Comparison of ENCODE assay signal across 19 cellular contexts in the genomic region with DNA sequence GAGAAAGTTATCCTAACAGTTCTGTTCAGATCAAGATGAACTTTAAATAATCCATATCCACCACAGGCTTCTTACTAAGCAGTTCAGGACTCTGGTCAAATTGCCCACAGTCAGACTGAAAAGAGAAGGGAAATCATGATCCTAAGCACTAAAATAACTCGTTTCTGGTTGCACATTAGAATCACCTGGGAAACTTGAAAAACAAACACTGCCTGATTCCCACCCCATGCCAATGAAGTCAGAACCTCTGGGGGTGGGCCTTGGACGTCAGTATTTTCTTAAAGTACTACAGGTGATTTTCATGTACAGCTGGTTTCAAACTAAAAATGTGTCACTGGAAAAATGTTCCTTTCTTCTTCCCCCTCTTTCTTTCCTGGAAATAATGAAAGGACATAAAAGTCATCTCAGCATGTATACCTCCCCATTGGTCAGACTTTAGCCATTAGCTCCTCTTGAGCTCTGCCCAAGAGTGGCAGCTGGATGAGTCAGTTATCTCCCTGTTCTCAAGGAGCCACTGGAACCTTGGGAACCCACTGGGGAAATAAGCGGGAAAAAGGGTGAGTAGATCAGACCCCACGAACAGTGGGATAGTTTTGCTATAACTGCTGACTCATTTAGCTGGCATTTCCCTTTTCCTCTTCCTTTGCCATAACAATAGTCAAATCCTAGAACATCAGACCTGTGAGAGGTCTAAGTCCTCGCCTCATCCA.
DNase-seq lines count a peak whose midpoint lies in the region; ATAC-seq, FAIRE-seq and TF ChIP-seq lines count a peak whose summit lies in the region.
"Had no signal": no experiment of that assay in that cellular context is flagged by ENCODE, and none has a peak within 500 bp of the region (broad histone marks: within the 10 kb centered on the region; RNA-seq: fewer than 3 reads in every experiment).

No MANE protein-coding gene starts in this region.

- POLR2A ChIA-PET in A549 (lab: Yijun Ruan, JAX) = no interaction called here

- CTCF ChIA-PET in A549 (lab: Yijun Ruan, JAX) = interaction anchor here (1.0 to 1.9 kb wide), 6 partner anchors 74 to 404 kb away, joined by 3 to 9 read pairs (median 5); partner anchors contain the start of gene IL6

- no peak for TF ChIP-seq EP300 in A549 (IDR thresholded peaks at IDR 0.05)

- TF ChIP-seq CTCF in A549 (IDR thresholded peaks at IDR 0.05) = no peak

- WGBS in A549 (ENCODE audit: missing lambda C conversion rate) = 40% methylated on average over 5 of the region's 5 CpGs

- 0 out of 3 replicates have a peak, but pooled peaks cover 4% of the 10 kb centered on the region for H3K4me1 ChIP-seq in A549
- H3K4me1 ChIP-seq: uterus had no signal

- H3K4me2 ChIP-seq in A549 = no peak overlapping the region

- peak in 1 of 2 experiments; percentile 45; a peak in 3 of 6 replicates for ATAC-seq in A549
- no peak for ATAC-seq in GM21367 (IDR thresholded peaks at IDR 0.05; ENCODE audit: unreplicated experiment)
- ATAC-seq: activated CD8-positive, alpha-beta T cell treated with anti-CD3 and anti-CD28 coated beads for 36 hours; natural killer cell; Panc1 had no signal

- TF ChIP-seq RAD21 in A549 (conservative IDR thresholded peaks at IDR 0.05 in 1 of 2, IDR thresholded peaks at IDR 0.05 in 1 of 2) = no peak

- peak overlapping the region in 1 of 2 experiments; percentile 53; a peak in 1 of 6 replicates for H3K27ac ChIP-seq in A549
- H3K27ac ChIP-seq: HL-60, uterus had no signal

- peaks cover 22% of the 10 kb centered on the region for H3K9me3 ChIP-seq in A549

- in situ Hi-C loops in KBM-7 (cut with MboI; ENCODE audit: low pct_unique_long_range_greater_than_20kb, low sequenced_read_pairs) = no loop called here

- H3K4me3 ChIP-seq in A549 = no peak overlapping the region
- H3K4me3 ChIP-seq: uterus had no signal

- DNase-seq in A549 (ENCODE audit: low read depth in 1 of 2, low spot score in 1 of 2) (peak in 1 of 2 experiments; percentile 18), HS-5 (ENCODE audit: low read depth) (peak; percentile 95), astrocyte of the hippocampus (ENCODE audit: low read depth, low spot score) (peak; percentile 57), glomerular visceral epithelial cell (ENCODE audit: extremely low spot score) (peak; percentile 93), cerebellar nuclear complex (lab: John Stamatoyannopoulos, UW) (no peak), KBM-7 (no peak), NCI-H446 (lab: John Stamatoyannopoulos, UW) (no peak)
- DNase-seq: activated CD8-positive, alpha-beta T cell treated with anti-CD3 and anti-CD28 coated beads for 36 hours; activated gamma-delta T cell; AML-193; DMS79; left cardiac atrium; natural killer cell; NCI-H345; uterus had no signal

- no peak for FAIRE-seq in A549 (lab: Jason Lieb, UNC)
- FAIRE-seq: frontal cortex had no signal

- TF ChIP-seq POLR2A in A549 (IDR thresholded peaks at IDR 0.05; ENCODE audit: low read length) = no peak

TF ChIP-seq in A549, 52 proteins besides CTCF, POLR2A, EP300 and RAD21:
- TF ChIP-seq MAFK (IDR thresholded peaks at IDR 0.05; ENCODE audit: partially characterized antibody) (peak; percentile 62), MYC (IDR thresholded peaks at IDR 0.05; ENCODE audit: borderline replicate concordance, low read length) (no peak), KDM1A (IDR thresholded peaks at IDR 0.05; ENCODE audit: low read depth) (no peak)
- TF ChIP-seq, protein P1, sequence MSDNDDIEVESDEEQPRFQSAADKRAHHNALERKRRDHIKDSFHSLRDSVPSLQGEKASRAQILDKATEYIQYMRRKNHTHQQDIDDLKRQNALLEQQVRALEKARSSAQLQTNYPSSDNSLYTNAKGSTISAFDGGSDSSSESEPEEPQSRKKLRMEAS (IDR thresholded peaks at IDR 0.05) = no peak

Comparison
In these comparisons a context has a peak if more than half of its experiments do, and no peak if none do; other contexts are left out.
1. DNase-seq: peak in HS-5 (single experiment), astrocyte of the hippocampus (single experiment) and glomerular visceral epithelial cell (single experiment); none in cerebellar nuclear complex (0 of 2), KBM-7 (single experiment) and NCI-H446 (0 of 2).